2 cellular contexts compared by ENCODE assay signal in genomic region chr22:47030143-47030641, GRCh38.
TF ChIP-seq lines count a peak whose summit lies in the region.

No MANE protein-coding gene starts in this region.

TF ChIP-seq in IMR-90, 13 proteins besides CTCF, POLR2A, EP300 and RAD21 (continued from another document):
- TF ChIP-seq MXI1 (IDR thresholded peaks at IDR 0.05; ENCODE audit: borderline replicate concordance, low read depth, low read length) (no peak), NFE2L2 (IDR thresholded peaks at IDR 0.05; ENCODE audit: low read depth, low read length) (no peak), SMC3 (IDR thresholded peaks at IDR 0.05; ENCODE audit: low read depth, low read length) (no peak), MAZ (IDR thresholded peaks at IDR 0.05; ENCODE audit: borderline replicate concordance, low read depth, low read length) (no peak)
- TF ChIP-seq, protein P1, sequence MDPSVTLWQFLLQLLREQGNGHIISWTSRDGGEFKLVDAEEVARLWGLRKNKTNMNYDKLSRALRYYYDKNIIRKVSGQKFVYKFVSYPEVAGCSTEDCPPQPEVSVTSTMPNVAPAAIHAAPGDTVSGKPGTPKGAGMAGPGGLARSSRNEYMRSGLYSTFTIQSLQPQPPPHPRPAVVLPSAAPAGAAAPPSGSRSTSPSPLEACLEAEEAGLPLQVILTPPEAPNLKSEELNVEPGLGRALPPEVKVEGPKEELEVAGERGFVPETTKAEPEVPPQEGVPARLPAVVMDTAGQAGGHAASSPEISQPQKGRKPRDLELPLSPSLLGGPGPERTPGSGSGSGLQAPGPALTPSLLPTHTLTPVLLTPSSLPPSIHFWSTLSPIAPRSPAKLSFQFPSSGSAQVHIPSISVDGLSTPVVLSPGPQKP (IDR thresholded peaks at IDR 0.05; ENCODE audit: borderline replicate concordance, low read depth, low read length) = no peak
TF ChIP-seq in IMR-90: peak in this region for 0.

TF ChIP-seq in GM23338, 12 proteins besides CTCF, POLR2A, EP300 and RAD21 (continued from another document):
- TF ChIP-seq REST (IDR thresholded peaks at IDR 0.05; ENCODE audit: unreplicated experiment) = no peak
- TF ChIP-seq ZNF462 (CRISPR knock-in tag; IDR thresholded peaks at IDR 0.05) = no peak
- no peak for TF ChIP-seq NANOG (IDR thresholded peaks at IDR 0.05; ENCODE audit: borderline replicate concordance)
